8 cellular contexts compared by ENCODE assay signal in genomic region chr3:113441051-113441770, GRCh38. TPM values are rescaled to one million over a fixed set of nuclear protein-coding genes. Genes with fewer than 3 reads are reported as not detected.
DNase-seq lines count a peak whose midpoint lies in the region; TF ChIP-seq lines count a peak whose summit lies in the region.

Gene CFAP44, minus strand, starts transcription at chr3:113441493. Its CDS starts 7,829 bp downstream, at chr3:113433664.

- H3K4me3 ChIP-seq in suprapubic skin, result peak within 1 kb of the TSS; percentile 41

- intact Hi-C loops in cardiac septum (cut with DNase I), result no loop called here

- no peaks in the 10 kb centered on the region for H3K27me3 Mint-ChIP-seq in activated naive CD8-positive, alpha-beta T cell treated with anti-CD3 and anti-CD28 coated beads for 36 hours
- H3K27me3 Mint-ChIP-seq in osteocyte (ENCODE audit: unreplicated experiment), result no peaks in the 10 kb centered on the region

- WGBS in suprapubic skin, result 62% methylated on average over 18 of the region's 44 CpGs

- TF ChIP-seq EP300 in suprapubic skin (IDR thresholded peaks at IDR 0.05), result no peak

- TF ChIP-seq CTCF in osteocyte (IDR thresholded peaks at IDR 0.05), result no peak
- no peak for TF ChIP-seq CTCF in suprapubic skin (IDR thresholded peaks at IDR 0.05)

- H3K4me1 ChIP-seq in suprapubic skin, result no peaks in the 10 kb centered on the region

- peaks cover 4% of the 10 kb centered on the region for H3K36me3 ChIP-seq in suprapubic skin

- H3K9me3 Mint-ChIP-seq in activated naive CD8-positive, alpha-beta T cell treated with anti-CD3 and anti-CD28 coated beads for 36 hours, result no peaks in the 10 kb centered on the region
- no peaks in the 10 kb centered on the region for H3K9me3 Mint-ChIP-seq in osteocyte (ENCODE audit: unreplicated experiment)

- H3K36me3 Mint-ChIP-seq in activated naive CD8-positive, alpha-beta T cell treated with anti-CD3 and anti-CD28 coated beads for 36 hours, result peaks cover 11% of the 10 kb centered on the region
- H3K36me3 Mint-ChIP-seq in osteocyte (ENCODE audit: unreplicated experiment), result peaks cover 10% of the 10 kb centered on the region

- DNase-seq in ACHN, result peak; percentile 79
- DNase-seq in NCI-H2171 treated with DMSO at 0.1 percent for 48 hours (lab: John Stamatoyannopoulos, UW), result peak; percentile 76
- peak; percentile 73 for DNase-seq in activated naive CD8-positive, alpha-beta T cell treated with anti-CD3 and anti-CD28 coated beads for 36 hours
- DNase-seq in cardiac septum (ENCODE audit: low spot score), result peak; percentile 82
- DNase-seq in osteocyte (ENCODE audit: extremely low spot score, unreplicated experiment), result peak; percentile 93
- DNase-seq in suprapubic skin (ENCODE audit: low spot score in 2 of 2), result peak; percentile 69 to 80
- DNase-seq in RKO (ENCODE audit: low spot score), result no peak
- DNase-seq in NCI-H1930 (lab: John Stamatoyannopoulos, UW), result no peak

- no peaks in the 10 kb centered on the region for H3K9me3 ChIP-seq in suprapubic skin

- H3K4me3 Mint-ChIP-seq in activated naive CD8-positive, alpha-beta T cell treated with anti-CD3 and anti-CD28 coated beads for 36 hours, result no peak within 1 kb of the TSS
- H3K4me3 Mint-ChIP-seq in osteocyte (ENCODE audit: unreplicated experiment), result peak within 1 kb of the TSS; percentile 70

- H3K4me1 Mint-ChIP-seq in activated naive CD8-positive, alpha-beta T cell treated with anti-CD3 and anti-CD28 coated beads for 36 hours, result peaks cover 9% of the 10 kb centered on the region
- peaks cover 8% of the 10 kb centered on the region for H3K4me1 Mint-ChIP-seq in osteocyte (ENCODE audit: unreplicated experiment)

- no peak for TF ChIP-seq POLR2A in suprapubic skin (IDR thresholded peaks at IDR 0.05)

- in situ Hi-C loops in ACHN (cut with HindIII; ENCODE audit: low pct_ligation_motif_present, low pct_unique_long_range_greater_than_20kb, low sequenced_read_pairs), result no loop called here

- H3K27ac ChIP-seq in suprapubic skin, result no peak within 1 kb of the TSS

- no peaks in the 10 kb centered on the region for H3K27me3 ChIP-seq in suprapubic skin

- H3K27ac Mint-ChIP-seq in activated naive CD8-positive, alpha-beta T cell treated with anti-CD3 and anti-CD28 coated beads for 36 hours, result no peak within 1 kb of the TSS
- H3K27ac Mint-ChIP-seq in osteocyte (ENCODE audit: unreplicated experiment), result peak within 1 kb of the TSS; percentile 54

RNA-seq across cellular contexts. Expression of gene CFAP44, which starts in this region (rescaled TPM):
- 1 to 10 TPM; 3.5 to 3.7 TPM for total RNA-seq in activated naive CD8-positive, alpha-beta T cell treated with anti-CD3 and anti-CD28 coated beads for 36 hours
- total RNA-seq in cardiac septum, result 2.1 TPM
- 4.2 and 7.4 TPM in 2 replicates for total RNA-seq in osteocyte
- 10 to 100 TPM in 2 of 4 donors, 1 to 10 TPM in 2; 3.9 to 17.2 (median 9.5) TPM for total RNA-seq in suprapubic skin

Comparison
In these comparisons a context has a peak if more than half of its experiments do, and no peak if none do; other contexts are left out.
1. DNase-seq: peak in ACHN (single experiment), NCI-H2171 treated with DMSO at 0.1 percent for 48 hours (single experiment), activated naive CD8-positive, alpha-beta T cell treated with anti-CD3 and anti-CD28 coated beads for 36 hours (single experiment), cardiac septum (single experiment), osteocyte (single experiment) and suprapubic skin (2 of 2); none in RKO (single experiment) and NCI-H1930 (0 of 2).